Comparison of ENCODE assay signal across 9 cellular contexts in genomic region chr16:1333854-1334719, GRCh38. TPM values are rescaled to one million over a fixed set of nuclear protein-coding genes. Genes with fewer than 3 reads are reported as not detected.
DNase-seq lines count a peak whose midpoint lies in the region; FAIRE-seq and TF ChIP-seq lines count a peak whose summit lies in the region.
"Had no signal": no experiment of that assay in that cellular context is flagged by ENCODE, and none has a peak within 500 bp of the region (broad histone marks: within the 10 kb centered on the region; RNA-seq: fewer than 3 reads in every experiment).

No MANE protein-coding gene starts in this region.

- no peak overlapping the region for H3K9ac ChIP-seq in iPS-15b (ENCODE audit: low read depth, low read length)

- H3K36me3 ChIP-seq in HEK293 (ENCODE audit: control insufficient read depth in 2 of 2, insufficient read depth in 1 of 2, low read length in 2 of 2) (no peaks in the 10 kb centered on the region), WERI-Rb-1 (no peaks in the 10 kb centered on the region), iPS-15b (ENCODE audit: control insufficient read depth, insufficient read depth, low read length) (no peaks in the 10 kb centered on the region), spleen (no peaks in the 10 kb centered on the region), BE2C (no peaks in the 10 kb centered on the region)

- H3K27me3 ChIP-seq in WERI-Rb-1 (ENCODE audit: insufficient read depth, low read depth, severe bottlenecking) (peaks cover 77% of the 10 kb centered on the region), iPS-15b (ENCODE audit: control insufficient read depth, insufficient read depth, low read length) (peaks cover 35% of the 10 kb centered on the region), spleen (replicated peaks in 1 of 7) (peaks cover 13 to 87% (median 47%) of the 10 kb centered on the region in 7 donors), BE2C (peaks cover 76% of the 10 kb centered on the region)

- peak overlapping the region; percentile 14 for H3K4me3 ChIP-seq in HEK293 (ENCODE audit: low read depth, low read length)
- H3K4me3 ChIP-seq in WERI-Rb-1 (ENCODE audit: low read depth, low read length): peak overlapping the region; percentile 28; the same call in 1 of the 2 replicates
- H3K4me3 ChIP-seq in iPS-15b (ENCODE audit: low read depth, low read length): peak overlapping the region; percentile 46
- H3K4me3 ChIP-seq in spleen: peak overlapping the region; percentile 16 to 78 (median 44)
- H3K4me3 ChIP-seq in BE2C (ENCODE audit: low read depth, low read length): no peak overlapping the region

- 2 to 6% (median 3%) methylated on average over 52 to 78 of the region's 78 CpGs for WGBS in spleen, 5 donors

- no peak for FAIRE-seq in GM19239 (lab: Jason Lieb, UNC)

- peaks cover 2% of the 10 kb centered on the region; the same call in 1 of the 2 replicates for H3K4me1 ChIP-seq in HEK293 (ENCODE audit: control insufficient read depth, insufficient read depth, low read length)
- H3K4me1 ChIP-seq in iPS-15b (ENCODE audit: control insufficient read depth, insufficient read depth, low read length): no peaks in the 10 kb centered on the region
- peaks cover 27 to 70% (median 53%) of the 10 kb centered on the region in 6 donors for H3K4me1 ChIP-seq in spleen
- peaks cover 7% of the 10 kb centered on the region; the same call in 1 of the 2 replicates for H3K4me1 ChIP-seq in BE2C

- intact Hi-C loops in spleen (cut with DNase I; ENCODE audit: low total_unique reads): no loop called here

- POLR2A ChIA-PET in HEK293 (lab: Yijun Ruan, JAX): interaction anchor here (1.2 to 1.4 kb wide), 2 partner anchors 8 to 9 kb away, joined by 3 to 9 read pairs; no protein-coding TSS in a partner anchor

- CTCF ChIA-PET in HEK293 (lab: Yijun Ruan, JAX): no interaction called here

- no peaks in the 10 kb centered on the region for H3K9me3 ChIP-seq in HEK293 (ENCODE audit: control insufficient read depth, insufficient read depth, low read depth, low read length)
- H3K9me3 ChIP-seq in WERI-Rb-1 (ENCODE audit: severe bottlenecking): peaks cover 9% of the 10 kb centered on the region
- H3K9me3 ChIP-seq in iPS-15b (ENCODE audit: control insufficient read depth, insufficient read depth, low read length): no peaks in the 10 kb centered on the region
- peaks cover 0 to 9% (median 7%) of the 10 kb centered on the region in 8 donors for H3K9me3 ChIP-seq in spleen
- H3K9me3 ChIP-seq in BE2C: peaks cover 5% of the 10 kb centered on the region; the same call in 1 of the 2 replicates

- H3K27ac ChIP-seq in HEK293 (ENCODE audit: extremely low read depth, low read depth, low read length) (no peak overlapping the region), WERI-Rb-1 (no peak overlapping the region), spleen (peak overlapping the region in 3 of 8 donors; percentile 32 to 50 (median 50))

- TF ChIP-seq POLR2A in spleen (IDR thresholded peaks at IDR 0.05): no peak

- TF ChIP-seq CTCF in HEK293 (tag by site-specific recombination; IDR thresholded peaks at IDR 0.05) (no peak), WERI-Rb-1 (IDR thresholded peaks at IDR 0.05; ENCODE audit: low read depth, low read length) (no peak), spleen (IDR thresholded peaks at IDR 0.05 in 8 of 11, conservative IDR thresholded peaks at IDR 0.05 in 3 of 11) (no peak), BE2C (IDR thresholded peaks at IDR 0.05; ENCODE audit: low read depth, low read length) (no peak)

- DNase-seq in WERI-Rb-1 (no peak), spleen (no peak), NCI-H1092 (lab: John Stamatoyannopoulos, UW) (no peak), GM19239 (ENCODE audit: insufficient read length, low spot score) (no peak), COLO829 (ENCODE audit: low spot score) (no peak), BE2C (no peak)
- DNase-seq: SW 1271 had no signal

TF ChIP-seq in HEK293, 187 proteins besides CTCF, POLR2A, EP300 and RAD21 (continues in another document):
- TF ChIP-seq ZNF529 (tag by site-specific recombination; IDR thresholded peaks at IDR 0.05; ENCODE audit: insufficient replicate concordance) (no peak), ZNF211 (tag by site-specific recombination; IDR thresholded peaks at IDR 0.05; ENCODE audit: low read depth) (no peak), ZBTB11 (tag by site-specific recombination; conservative IDR thresholded peaks at IDR 0.05; ENCODE audit: low read depth) (no peak), ZNF658 (tag by site-specific recombination; IDR thresholded peaks at IDR 0.05) (no peak), ZNF18 (tag by site-specific recombination; IDR thresholded peaks at IDR 0.05) (no peak), ZNF155 (tag by site-specific recombination; IDR thresholded peaks at IDR 0.05) (no peak), ZNF707 (tag by site-specific recombination; IDR thresholded peaks at IDR 0.05) (no peak), IKZF3 (tag by site-specific recombination; IDR thresholded peaks at IDR 0.05) (no peak), ZNF585B (tag by site-specific recombination; IDR thresholded peaks at IDR 0.05) (no peak), BCL11B (tag by site-specific recombination; IDR thresholded peaks at IDR 0.05; ENCODE audit: low read depth) (no peak), ZNF777 (tag by site-specific recombination; IDR thresholded peaks at IDR 0.05; ENCODE audit: borderline replicate concordance) (no peak)
- TF ChIP-seq, protein P1, sequence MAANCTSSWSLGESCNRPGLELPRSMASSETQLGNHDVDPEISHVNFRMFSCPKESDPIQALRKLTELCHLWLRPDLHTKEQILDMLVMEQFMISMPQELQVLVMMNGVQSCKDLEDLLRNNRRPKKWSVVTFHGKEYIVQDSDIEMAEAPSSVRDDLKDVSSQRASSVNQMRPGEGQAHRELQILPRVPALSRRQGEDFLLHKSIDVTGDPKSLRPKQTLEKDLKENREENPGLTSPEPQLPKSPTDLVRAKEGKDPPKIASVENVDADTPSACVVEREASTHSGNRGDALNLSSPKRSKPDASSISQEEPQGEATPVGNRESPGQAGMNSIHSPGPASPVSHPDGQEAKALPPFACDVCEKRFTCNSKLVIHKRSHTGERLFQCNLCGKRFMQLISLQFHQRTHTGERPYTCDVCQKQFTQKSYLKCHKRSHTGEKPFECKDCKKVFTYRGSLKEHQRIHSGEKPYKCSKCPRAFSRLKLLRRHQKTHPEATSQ (tag by site-specific recombination; IDR thresholded peaks at IDR 0.05): no peak

RNA-seq across cellular contexts. Expression of gene BAIAP3, which starts 0.6 kb away (rescaled TPM):
- 10 to 100 TPM in 2 of 7 donors, 1 to 10 TPM in 5; 5.0 to 15.7 (median 6.7) TPM for total RNA-seq in spleen
- polyA plus RNA-seq in spleen: 1 to 10 TPM; 2.7 to 7.3 (median 3.0) TPM
- polyA plus RNA-seq in BE2C (2012; ENCODE audit: insufficient read depth, insufficient read length, low read depth): 0.96 TPM

RNA-seq across cellular contexts. Expression of gene TSR3, which starts 17.6 kb away (rescaled TPM):
- total RNA-seq in spleen: 10 to 100 TPM; 31.1 to 73.1 (median 41.5) TPM
- polyA plus RNA-seq in spleen: 10 to 100 TPM; 38.0 to 65.9 (median 55.2) TPM
- polyA plus RNA-seq in BE2C (2012; ENCODE audit: insufficient read depth, insufficient read length, low read depth): 122 TPM

RNA-seq across cellular contexts. Expression of gene GNPTG, which starts 17.6 kb away (rescaled TPM):
- 10 to 100 TPM; 60.4 to 80.6 (median 73.4) TPM for total RNA-seq in spleen
- polyA plus RNA-seq in spleen: 10 to 100 TPM; 55.6 to 62.8 (median 56.7) TPM
- polyA plus RNA-seq in BE2C (2012; ENCODE audit: insufficient read depth, insufficient read length, low read depth): 61.1 TPM

RNA-seq across cellular contexts. Expression of gene UBE2I, which starts 24.7 kb away (rescaled TPM):
- 100 to 1,000 TPM; 101 to 142 (median 129) TPM for total RNA-seq in spleen
- 10 to 100 TPM; 78.1 to 94.9 (median 83.7) TPM for polyA plus RNA-seq in spleen
- 219 TPM for polyA plus RNA-seq in BE2C (2012; ENCODE audit: insufficient read depth, insufficient read length, low read depth)
